1 cellular context compared by ENCODE assay signal in the genomic region with DNA sequence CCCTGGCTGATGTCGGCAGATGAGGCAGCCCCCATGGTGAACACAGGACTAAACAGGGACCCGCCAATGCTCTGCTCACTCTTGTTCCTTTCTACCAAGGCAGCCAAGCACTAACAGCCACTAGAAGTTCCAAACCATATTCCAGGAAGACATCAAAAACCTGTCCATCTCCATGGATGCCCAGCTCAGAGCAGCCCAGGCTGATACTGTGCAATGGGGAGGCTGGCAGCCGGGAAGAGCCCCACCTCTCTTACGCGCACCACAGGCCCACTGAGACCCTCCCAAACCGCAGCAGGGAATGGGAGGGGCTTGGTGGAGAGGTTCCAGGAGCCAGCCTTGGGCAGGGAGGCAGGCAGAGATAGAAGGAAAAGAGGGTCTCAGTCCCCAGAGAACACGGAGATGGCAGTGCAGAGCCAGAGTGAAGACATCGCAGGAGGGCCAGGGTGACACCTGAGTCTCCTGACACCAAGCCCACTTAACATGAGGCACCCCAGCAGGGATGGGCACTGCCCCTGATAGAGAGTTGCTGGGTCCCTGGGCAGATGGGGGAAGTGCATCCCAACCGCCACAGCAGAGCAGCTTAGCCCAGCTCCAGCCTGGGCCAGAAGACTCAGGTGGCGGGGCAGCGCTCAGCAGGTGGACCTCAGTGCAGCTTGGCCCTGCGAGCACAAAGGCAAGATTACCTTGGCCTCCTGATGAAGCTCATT.
TF ChIP-seq lines count a peak whose summit lies in the region.

No MANE protein-coding gene starts in this region.

TF ChIP-seq in WTC11, 78 proteins besides CTCF, POLR2A, EP300 and RAD21 (continued from another document):
- TF ChIP-seq, protein P1, sequence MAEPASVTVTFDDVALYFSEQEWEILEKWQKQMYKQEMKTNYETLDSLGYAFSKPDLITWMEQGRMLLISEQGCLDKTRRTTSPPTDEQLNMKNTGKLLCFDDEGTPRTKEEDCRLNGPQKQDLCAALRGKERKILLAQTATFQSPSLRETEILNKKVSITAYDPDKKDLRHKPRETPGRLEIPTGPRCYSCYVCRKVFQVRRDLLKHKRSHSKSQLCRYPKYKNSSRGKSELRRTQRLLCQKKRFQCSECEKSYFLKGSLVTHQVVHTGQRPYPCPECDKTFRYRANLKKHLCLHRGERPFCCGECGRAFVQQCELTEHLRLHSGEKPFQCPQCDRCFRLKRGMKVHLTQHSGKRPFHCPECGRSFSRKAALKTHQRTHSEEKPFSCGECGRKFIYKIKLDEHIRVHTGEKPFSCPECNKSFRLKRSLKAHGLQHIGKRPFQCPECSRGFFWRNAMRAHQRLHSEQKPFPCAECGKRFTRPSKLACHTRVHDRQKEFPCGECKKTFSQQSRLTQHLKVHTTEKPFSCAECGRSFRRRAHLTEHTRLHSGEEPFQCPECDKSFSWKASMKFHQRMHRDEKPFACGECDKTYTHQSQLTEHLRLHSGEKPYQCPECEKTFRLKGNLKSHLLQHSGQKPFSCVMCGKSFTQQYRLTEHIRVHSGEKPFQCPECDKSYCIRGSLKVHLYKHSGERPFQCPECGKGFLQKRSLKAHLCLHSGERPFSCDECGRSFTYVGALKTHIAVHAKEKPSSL (CRISPR knock-in tag; conservative IDR thresholded peaks at IDR 0.05): no peak
- no peak for TF ChIP-seq ATF6 (CRISPR knock-in tag; IDR thresholded peaks at IDR 0.05)
- no peak for TF ChIP-seq ZNF317 (CRISPR knock-in tag; IDR thresholded peaks at IDR 0.05; ENCODE audit: borderline replicate concordance, low read depth)
- no peak for TF ChIP-seq MXD4 (CRISPR knock-in tag; IDR thresholded peaks at IDR 0.05; ENCODE audit: borderline replicate concordance)
- TF ChIP-seq, protein P2, sequence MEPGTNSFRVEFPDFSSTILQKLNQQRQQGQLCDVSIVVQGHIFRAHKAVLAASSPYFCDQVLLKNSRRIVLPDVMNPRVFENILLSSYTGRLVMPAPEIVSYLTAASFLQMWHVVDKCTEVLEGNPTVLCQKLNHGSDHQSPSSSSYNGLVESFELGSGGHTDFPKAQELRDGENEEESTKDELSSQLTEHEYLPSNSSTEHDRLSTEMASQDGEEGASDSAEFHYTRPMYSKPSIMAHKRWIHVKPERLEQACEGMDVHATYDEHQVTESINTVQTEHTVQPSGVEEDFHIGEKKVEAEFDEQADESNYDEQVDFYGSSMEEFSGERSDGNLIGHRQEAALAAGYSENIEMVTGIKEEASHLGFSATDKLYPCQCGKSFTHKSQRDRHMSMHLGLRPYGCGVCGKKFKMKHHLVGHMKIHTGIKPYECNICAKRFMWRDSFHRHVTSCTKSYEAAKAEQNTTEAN (CRISPR knock-in tag; IDR thresholded peaks at IDR 0.05): no peak
- TF ChIP-seq ATF1 (CRISPR knock-in tag; IDR thresholded peaks at IDR 0.05): no peak
- TF ChIP-seq NR2C2 (CRISPR knock-in tag; IDR thresholded peaks at IDR 0.05): no peak
- TF ChIP-seq ZNF138 (CRISPR knock-in tag; conservative IDR thresholded peaks at IDR 0.05): no peak
- TF ChIP-seq, protein P3, sequence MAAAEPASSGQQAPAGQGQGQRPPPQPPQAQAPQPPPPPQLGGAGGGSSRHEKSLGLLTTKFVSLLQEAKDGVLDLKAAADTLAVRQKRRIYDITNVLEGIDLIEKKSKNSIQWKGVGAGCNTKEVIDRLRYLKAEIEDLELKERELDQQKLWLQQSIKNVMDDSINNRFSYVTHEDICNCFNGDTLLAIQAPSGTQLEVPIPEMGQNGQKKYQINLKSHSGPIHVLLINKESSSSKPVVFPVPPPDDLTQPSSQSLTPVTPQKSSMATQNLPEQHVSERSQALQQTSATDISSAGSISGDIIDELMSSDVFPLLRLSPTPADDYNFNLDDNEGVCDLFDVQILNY (CRISPR knock-in tag; IDR thresholded peaks at IDR 0.05): no peak
- no peak for TF ChIP-seq CREM (CRISPR knock-in tag; IDR thresholded peaks at IDR 0.05)
- no peak for TF ChIP-seq ARID4B (CRISPR knock-in tag; IDR thresholded peaks at IDR 0.05; ENCODE audit: borderline replicate concordance)
- TF ChIP-seq FOXP4 (CRISPR knock-in tag; IDR thresholded peaks at IDR 0.05): no peak
- TF ChIP-seq CBFB (CRISPR knock-in tag; IDR thresholded peaks at IDR 0.05; ENCODE audit: low read depth): no peak
- TF ChIP-seq MYBL2 (CRISPR knock-in tag; IDR thresholded peaks at IDR 0.05): no peak
